17 cellular contexts compared by ENCODE assay signal in the genomic region with DNA sequence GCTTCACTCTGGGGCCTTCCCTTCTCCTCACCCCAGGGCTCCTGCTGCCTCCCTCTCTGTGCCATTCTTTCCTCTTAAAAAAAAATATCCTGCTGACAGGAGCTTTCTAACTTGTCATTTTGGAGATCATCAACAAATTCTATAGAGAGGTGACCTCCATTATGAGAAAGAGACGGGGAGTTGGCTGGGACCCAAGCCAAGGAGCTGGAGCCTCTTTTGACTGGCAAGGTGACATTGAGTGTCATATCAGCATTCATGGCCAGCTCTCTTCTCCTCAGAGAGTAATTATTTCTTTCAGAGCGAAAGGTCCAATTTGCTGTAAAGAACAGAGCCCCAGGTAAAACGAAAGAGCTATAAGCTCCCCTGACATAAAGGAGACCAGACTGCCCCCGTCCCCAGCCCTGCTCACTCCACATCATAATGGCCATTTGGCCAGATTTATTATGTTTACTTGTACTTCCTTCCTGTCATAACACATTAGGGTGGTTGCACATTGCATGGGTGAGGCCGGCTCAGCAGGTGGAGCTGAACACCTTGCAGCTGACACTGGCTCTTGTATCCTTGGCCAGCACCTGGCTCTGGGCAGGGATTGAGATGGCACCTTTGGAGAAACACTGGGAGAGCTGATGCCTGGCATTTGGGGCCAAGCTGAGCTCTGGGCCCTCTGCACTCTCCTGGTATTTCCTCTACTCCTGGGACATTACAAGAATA.
DNase-seq lines count a peak whose midpoint lies in the region; ATAC-seq and TF ChIP-seq lines count a peak whose summit lies in the region.
"Had no signal": no experiment of that assay in that cellular context is flagged by ENCODE, and none has a peak within 500 bp of the region (broad histone marks: within the 10 kb centered on the region; RNA-seq: fewer than 3 reads in every experiment).

No MANE protein-coding gene starts in this region.

- TF ChIP-seq POLR2A in gastrocnemius medialis (IDR thresholded peaks at IDR 0.05): no peak

- no peak overlapping the region for H3K9ac ChIP-seq in colonic mucosa (ENCODE audit: low read depth in 2 of 2, low read length in 2 of 2)

- H3K9me3 ChIP-seq in colonic mucosa: no peaks in the 10 kb centered on the region
- H3K9me3 ChIP-seq in gastrocnemius medialis: no peaks in the 10 kb centered on the region
- H3K9me3 ChIP-seq: BE2C, thyroid gland had no signal

- DNase-seq in NCI-H128 (lab: John Stamatoyannopoulos, UW; ENCODE audit: unreplicated experiment) (peak; percentile 30), NCI-H2227 treated with DMSO at 0.1 percent for 48 hours (lab: John Stamatoyannopoulos, UW) (peak; percentile 92), colonic mucosa (peak; percentile 64), gastrocnemius medialis (no peak), caudate nucleus (lab: John Stamatoyannopoulos, UW) (no peak), GDM1 (lab: John Stamatoyannopoulos, UW) (no peak), OCI-M2 (lab: John Stamatoyannopoulos, UW; ENCODE audit: unreplicated experiment) (no peak)
- DNase-seq: NCI-H1694, nucleus accumbens, PC-3, SW 1271, thyroid gland, WERI-Rb-1 had no signal

- ATAC-seq in gastrocnemius medialis (no peak), GM21390 (IDR thresholded peaks at IDR 0.05; ENCODE audit: unreplicated experiment) (no peak)
- ATAC-seq: activated T-helper 17 cell treated with anti-CD3 and anti-CD28 coated beads, Interleukin-2, amount 50 U/mL, for 72 hours; K562; PC-3 had no signal

- intact Hi-C loops in colonic mucosa (cut with DNase I) (no loop called here), gastrocnemius medialis (cut with DNase I; ENCODE audit: low total_unique reads) (no loop called here)

- no peak for TF ChIP-seq CTCF in colonic mucosa (IDR thresholded peaks at IDR 0.05)
- TF ChIP-seq CTCF in gastrocnemius medialis (IDR thresholded peaks at IDR 0.05 in 4 of 5, conservative IDR thresholded peaks at IDR 0.05 in 1 of 5): no peak

- H3K4me3 ChIP-seq in colonic mucosa (no peak overlapping the region), gastrocnemius medialis (no peak overlapping the region)
- H3K4me3 ChIP-seq: K562, thyroid gland had no signal

- no peaks in the 10 kb centered on the region for H3K4me1 ChIP-seq in colonic mucosa
- peaks cover 22 to 30% of the 10 kb centered on the region in 2 donors for H3K4me1 ChIP-seq in gastrocnemius medialis
- H3K4me1 ChIP-seq: BE2C, thyroid gland had no signal

- H3K27ac ChIP-seq in colonic mucosa (no peak overlapping the region), gastrocnemius medialis (peak overlapping the region; percentile 53 to 67 (median 59)), caudate nucleus (ENCODE audit: low read depth, low read length) (no peak overlapping the region)
- H3K27ac ChIP-seq: thyroid gland, WERI-Rb-1 had no signal

- H3K27me3 ChIP-seq in colonic mucosa (no peaks in the 10 kb centered on the region), gastrocnemius medialis (no peaks in the 10 kb centered on the region)
- H3K27me3 ChIP-seq: BE2C, thyroid gland had no signal

- in situ Hi-C loops in gastrocnemius medialis (cut with MboI; ENCODE audit: low sequenced_read_pairs in 4 of 4): no loop called here

- no peaks in the 10 kb centered on the region for H3K36me3 ChIP-seq in colonic mucosa
- H3K36me3 ChIP-seq in gastrocnemius medialis: no peaks in the 10 kb centered on the region
- H3K36me3 ChIP-seq: BE2C, thyroid gland, WERI-Rb-1 had no signal

Comparison
In these comparisons a context has a peak if more than half of its experiments do, and no peak if none do; other contexts are left out.
1. DNase-seq: peak in NCI-H128 (single experiment), NCI-H2227 treated with DMSO at 0.1 percent for 48 hours (single experiment) and colonic mucosa (single experiment); none in gastrocnemius medialis (0 of 2), caudate nucleus (0 of 61), GDM1 (single experiment) and OCI-M2 (single experiment).
2. H3K27ac ChIP-seq: peak in gastrocnemius medialis (4 of 4); none in colonic mucosa (single experiment) and caudate nucleus (single experiment).